Comparison of ENCODE assay signal across 8 cellular contexts in the genomic region with DNA sequence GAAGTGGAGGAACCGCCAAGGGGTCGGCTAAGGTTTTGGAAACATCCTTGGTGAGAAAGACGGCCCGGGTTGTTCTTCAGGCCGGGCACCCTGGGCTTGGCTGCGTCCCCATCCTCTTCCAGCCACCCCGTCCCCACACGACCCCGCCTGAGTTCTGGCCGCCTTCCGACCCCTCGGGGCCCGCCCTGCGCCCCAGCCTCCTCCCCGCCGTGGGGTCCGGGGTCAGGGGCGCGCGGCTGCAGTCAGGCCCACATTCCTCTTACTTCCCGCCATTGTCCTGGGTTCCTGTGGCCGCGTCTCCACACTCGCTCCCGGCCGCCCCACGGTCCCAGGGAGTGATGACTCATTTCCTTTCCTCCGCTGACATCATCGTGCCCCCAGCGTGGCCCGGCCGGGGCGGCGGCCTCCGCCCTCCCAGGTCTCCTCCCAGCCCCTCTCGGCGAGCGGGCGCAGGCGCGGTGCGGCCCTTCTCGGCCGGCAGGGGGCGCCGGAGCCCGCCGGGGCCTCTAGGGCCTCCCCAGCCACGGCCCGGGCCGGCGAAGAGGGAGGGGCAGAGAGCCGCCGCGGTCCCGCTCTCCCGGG. TPM values are rescaled to one million over a fixed set of nuclear protein-coding genes. Genes with fewer than 3 reads are reported as not detected.
DNase-seq lines count a peak whose midpoint lies in the region; ATAC-seq lines count a peak whose summit lies in the region.

No MANE protein-coding gene starts in this region.

- DNase-seq in Ammon's horn (ENCODE audit: low spot score) (peak; percentile 87), NCI-H446 treated with DMSO at 0.1 percent for 48 hours (lab: John Stamatoyannopoulos, UW) (peak; percentile 76), left lobe of liver (ENCODE audit: low spot score) (peak; percentile 87)
- peak; percentile 91 for DNase-seq in activated CD4-positive, alpha-beta T cell treated with anti-CD3 and anti-CD28 coated beads for 48 hours
- DNase-seq in stimulated activated CD4-positive, alpha-beta T cell treated with anti-CD3 and anti-CD28 coated beads, Interleukin-2, amount 100 ng/mL, for 24 hours, result peak; percentile 86 to 88

- H3K27ac ChIP-seq in cingulate gyrus (ENCODE audit: low read depth, low read length), result peak overlapping the region; percentile 89

- ATAC-seq in GM19025 (IDR thresholded peaks at IDR 0.05; ENCODE audit: low read depth, unreplicated experiment), result peak; percentile 72
- peak; percentile 76 for ATAC-seq in HG03280 (IDR thresholded peaks at IDR 0.05; ENCODE audit: unreplicated experiment)
- peak; percentile 94 for ATAC-seq in left lobe of liver

RNA-seq across cellular contexts. Expression of a gene that starts 59.6 kb away (rescaled TPM):
- 37.5 TPM for total RNA-seq in left lobe of liver

Comparison
In these comparisons a context has a peak if more than half of its experiments do, and no peak if none do; other contexts are left out.
1. Peak in every context shown above with its lines: DNase-seq, ATAC-seq and H3K27ac ChIP-seq.